In genomic region chr15:51095681-51096331, GRCh38 we compare ENCODE assay signal across 1 cellular context.
TF ChIP-seq lines count a peak whose summit lies in the region.

No MANE protein-coding gene starts in this region.

TF ChIP-seq in endothelial cell of umbilical vein, 7 proteins besides CTCF, POLR2A, EP300 and RAD21 (continued from another document):
- no peak for TF ChIP-seq FOS (IDR thresholded peaks at IDR 0.05; ENCODE audit: borderline replicate concordance, insufficient read depth, low read length)
- no peak for TF ChIP-seq MYC (IDR thresholded peaks at IDR 0.05; ENCODE audit: low read depth, low read length)
- TF ChIP-seq EZH2 (IDR thresholded peaks at IDR 0.05; ENCODE audit: borderline replicate concordance, low read depth, low read length, severe bottlenecking) = no peak
